In genomic region chr2:62631160-62632085, GRCh38 we compare ENCODE assay signal across 18 cellular contexts.
"Had no signal": no experiment of that assay in that cellular context is flagged by ENCODE, and none has a peak within 500 bp of the region (broad histone marks: within the 10 kb centered on the region; RNA-seq: fewer than 3 reads in every experiment).

No MANE protein-coding gene starts in this region.

- ATAC-seq: activated CD4-positive, alpha-beta T cell treated with anti-CD3 and anti-CD28 coated beads for 36 hours; activated T-cell treated with anti-CD3 and anti-CD28 coated beads, Interleukin-2, amount 50 U/mL, for 72 hours; left ventricle myocardium superior; mucosa of descending colon; natural killer cell treated with Interleukin-12 subunit alpha and Interleukin-12 subunit beta and Interleukin-15 and Interleukin-18, amount 100 ng/mL, for 72 hours; right cardiac atrium; stimulated activated naive CD8-positive, alpha-beta T cell treated with anti-CD3 and anti-CD28 coated beads, Interleukin-15, Interleukin-2, amounts not matched to agents 100 U/mL and 50 U/mL, for 24 hours had no signal

- H3K9me3 ChIP-seq: esophagus muscularis mucosa, testis, transverse colon had no signal

- DNase-seq: activated CD4-positive, alpha-beta T cell treated with anti-CD3 and anti-CD28 coated beads for 36 hours; activated CD4-positive, CD25-positive, alpha-beta regulatory T cell; activated naive CD4-positive, alpha-beta T cell; activated T-cell treated with anti-CD3 and anti-CD28 coated beads for 4 hours; activated T-cell treated with anti-CD3 and anti-CD28 coated beads, Interleukin-2, amount 50 U/mL, for 72 hours; dermis blood vessel endothelial cell; effector CD4-positive, alpha-beta T cell; foreskin melanocyte; left ventricle myocardium superior; mucosa of descending colon; posterior cingulate gyrus; right cardiac atrium; stimulated activated CD4-positive, alpha-beta T cell treated with anti-CD3 and anti-CD28 coated beads, Interleukin-2, amount 100 ng/mL, for 48 hours; stimulated activated naive CD8-positive, alpha-beta T cell treated with anti-CD3 and anti-CD28 coated beads, Interleukin-15, Interleukin-2, amounts not matched to agents 100 U/mL and 50 U/mL, for 24 hours; testis; transverse colon had no signal

- H3K4me1 ChIP-seq: testis, transverse colon had no signal

- H3K36me3 ChIP-seq: esophagus muscularis mucosa, transverse colon had no signal

- H3K27ac ChIP-seq: esophagus muscularis mucosa, testis, transverse colon had no signal

- H3K4me3 ChIP-seq: esophagus muscularis mucosa, mucosa of descending colon, testis, transverse colon had no signal

- H3K27me3 ChIP-seq: esophagus muscularis mucosa, testis, transverse colon had no signal
